Comparison of ENCODE assay signal across 28 cellular contexts in genomic region chr1:49318218-49318617, GRCh38.
"Had no signal": no experiment of that assay in that cellular context is flagged by ENCODE, and none has a peak within 500 bp of the region (broad histone marks: within the 10 kb centered on the region; RNA-seq: fewer than 3 reads in every experiment).

No MANE protein-coding gene starts in this region.

- H3K4me1 ChIP-seq: colonic mucosa, esophagus muscularis mucosa, esophagus squamous epithelium, foreskin keratinocyte, gastrocnemius medialis, gastroesophageal sphincter, heart left ventricle, heart right ventricle had no signal

- H3K36me3 ChIP-seq: colonic mucosa, esophagus muscularis mucosa, esophagus squamous epithelium, gastrocnemius medialis, gastroesophageal sphincter, heart left ventricle, heart right ventricle had no signal

- H3K4me3 ChIP-seq: colonic mucosa, coronary artery, dorsolateral prefrontal cortex, esophagus muscularis mucosa, esophagus squamous epithelium, gastrocnemius medialis, gastroesophageal sphincter, heart left ventricle, heart right ventricle had no signal

- H3K27ac ChIP-seq: colonic mucosa, coronary artery, dorsolateral prefrontal cortex, epithelial cell of prostate, esophagus muscularis mucosa, esophagus squamous epithelium, foreskin keratinocyte, gastrocnemius medialis, gastroesophageal sphincter, heart left ventricle, heart right ventricle had no signal

- DNase-seq: colonic mucosa; cortex of kidney; dermis blood vessel endothelial cell; dorsolateral prefrontal cortex; effector CD4-positive, alpha-beta T cell; effector CD8-positive, alpha-beta T cell; effector memory CD4-positive, alpha-beta T cell; effector memory CD8-positive, alpha-beta T cell; endodermal cell; erythroblast; esophagus squamous epithelium; foreskin fibroblast; foreskin keratinocyte; foreskin melanocyte; gastrocnemius medialis; glutamatergic neuron; head of caudate nucleus; heart left ventricle; heart right ventricle had no signal

- H3K27me3 ChIP-seq: colonic mucosa, dorsolateral prefrontal cortex, esophagus muscularis mucosa, esophagus squamous epithelium, foreskin keratinocyte, gastrocnemius medialis, gastroesophageal sphincter, heart left ventricle, heart right ventricle had no signal

- H3K9me3 ChIP-seq: colonic mucosa, esophagus muscularis mucosa, gastrocnemius medialis, gastroesophageal sphincter had no signal

- ATAC-seq: effector memory CD8-positive, alpha-beta T cell; esophagus mucosa; foreskin keratinocyte; gastrocnemius medialis; gastroesophageal sphincter; heart left ventricle; heart right ventricle had no signal

- FAIRE-seq: colon, endometrium, endothelial cell of umbilical vein, frontal cortex had no signal
